Comparison of ENCODE assay signal across 20 cellular contexts in genomic region chr16:31484491-31485171, GRCh38. TPM values are rescaled to one million over a fixed set of nuclear protein-coding genes. Genes with fewer than 3 reads are reported as not detected.
A peak's percentile ranks its signal among the peaks of the same experiment; 100 is the strongest.
DNase-seq lines count a peak whose midpoint lies in the region; ATAC-seq and TF ChIP-seq lines count a peak whose summit lies in the region.
"Had no signal": no experiment of that assay in that cellular context is flagged by ENCODE, and none has a peak within 500 bp of the region (broad histone marks: within the 10 kb centered on the region; RNA-seq: fewer than 3 reads in every experiment).

No MANE protein-coding gene starts in this region.

- peaks cover 11% of the 10 kb centered on the region for H3K4me1 Mint-ChIP-seq in endodermal cell
- H3K4me1 Mint-ChIP-seq in T-helper 2 cell treated with Interferon-gamma antibody and Interleukin-4, amounts not matched to agents 5 μg/mL and 100 μg/mL, for 36 hours (ENCODE audit: low read depth): peaks cover 2% of the 10 kb centered on the region

- H3K4me2 ChIP-seq in mesenchymal stem cell (ENCODE audit: low read length, poor library complexity, severe bottlenecking): peak overlapping the region; percentile 26
- H3K4me2 ChIP-seq: BLaER1 had no signal

- H3K4me3 ChIP-seq in HUES6 (ENCODE audit: low read depth, low read length) (peak overlapping the region; percentile 8; the same call in 1 of the 2 replicates), endodermal cell (ENCODE audit: low read length) (no peak overlapping the region), mesenchymal stem cell (ENCODE audit: insufficient read depth in 1 of 2, low read depth in 1 of 2, low read length in 2 of 2) (no peak overlapping the region), upper lobe of left lung (no peak overlapping the region), ascending aorta (no peak overlapping the region)
- H3K4me3 ChIP-seq: BLaER1, esophagus squamous epithelium, HAP-1, heart right ventricle, left ventricle myocardium inferior, testis had no signal

- no peaks in the 10 kb centered on the region for H3K9me3 ChIP-seq in HUES6 (ENCODE audit: control insufficient read depth, insufficient read depth, low read depth, low read length)
- H3K9me3 ChIP-seq in endodermal cell (ENCODE audit: control insufficient read depth, low read length): no peaks in the 10 kb centered on the region
- H3K9me3 ChIP-seq in mesenchymal stem cell (ENCODE audit: control insufficient read depth, low read length): no peaks in the 10 kb centered on the region
- H3K9me3 ChIP-seq in upper lobe of left lung: no peaks in the 10 kb centered on the region
- no peaks in the 10 kb centered on the region for H3K9me3 ChIP-seq in ascending aorta
- H3K9me3 ChIP-seq: BLaER1, esophagus squamous epithelium, HAP-1, heart right ventricle, left ventricle myocardium inferior, testis had no signal

- H3K23ac ChIP-seq in mesenchymal stem cell (ENCODE audit: low read length in 2 of 2): no peak overlapping the region

- H3K4ac ChIP-seq in mesenchymal stem cell (ENCODE audit: low read depth in 1 of 2, low read length in 2 of 2): no peak overlapping the region

- H3K27ac ChIP-seq in HUES6 (ENCODE audit: low read depth, low read length) (no peak overlapping the region), endodermal cell (ENCODE audit: low read depth, low read length) (no peak overlapping the region), mesenchymal stem cell (ENCODE audit: low read length, poor library complexity, severe bottlenecking) (peak overlapping the region; percentile 10), upper lobe of left lung (peak overlapping the region; percentile 40 to 70 (median 54)), ascending aorta (no peak overlapping the region)
- H3K27ac ChIP-seq: BLaER1, esophagus squamous epithelium, heart right ventricle, left ventricle myocardium inferior, testis had no signal

- H3K27me3 ChIP-seq in HUES6 (ENCODE audit: control insufficient read depth, insufficient read depth, low read length) (peaks cover 91% of the 10 kb centered on the region), endodermal cell (ENCODE audit: control insufficient read depth, insufficient read depth, low read length, poor library complexity, severe bottlenecking) (peaks cover 55% of the 10 kb centered on the region), mesenchymal stem cell (ENCODE audit: control insufficient read depth in 1 of 2, insufficient read depth in 1 of 2, low read length in 2 of 2) (peaks cover 0 to 72% of the 10 kb centered on the region in 2 experiments), upper lobe of left lung (peaks cover 0 to 3% (median 0%) of the 10 kb centered on the region in 4 donors), ascending aorta (no peaks in the 10 kb centered on the region)
- H3K27me3 ChIP-seq: testis had no signal

- TF ChIP-seq CTCF in endodermal cell (conservative IDR thresholded peaks at IDR 0.05): no peak
- no peak for TF ChIP-seq CTCF in upper lobe of left lung (IDR thresholded peaks at IDR 0.05)
- TF ChIP-seq CTCF in ascending aorta (IDR thresholded peaks at IDR 0.05): no peak

- no peak overlapping the region for H2BK120ac ChIP-seq in mesenchymal stem cell (ENCODE audit: low read depth, low read length)

- 45 to 53% methylated on average over 4 to 14 of the region's 14 CpGs for WGBS in endodermal cell (ENCODE audit: insufficient coverage in 1 of 2, insufficient read length in 1 of 2), 2 experiments
- WGBS in mesenchymal stem cell: 41% methylated on average over 12 of the region's 14 CpGs
- WGBS in upper lobe of left lung, 2 donors: 43 to 45% methylated on average over 5 to 14 of the region's 14 CpGs

- H3K27me3 Mint-ChIP-seq in endodermal cell (ENCODE audit: insufficient read depth): peaks cover 91% of the 10 kb centered on the region
- peaks cover 26% of the 10 kb centered on the region for H3K27me3 Mint-ChIP-seq in T-helper 2 cell treated with Interferon-gamma antibody and Interleukin-4, amounts not matched to agents 5 μg/mL and 100 μg/mL, for 36 hours (ENCODE audit: low read depth)
- H3K27me3 Mint-ChIP-seq: T-helper 17 cell had no signal

- no peak overlapping the region for H3K27ac Mint-ChIP-seq in endodermal cell
- H3K27ac Mint-ChIP-seq in T-helper 2 cell treated with Interferon-gamma antibody and Interleukin-4, amounts not matched to agents 5 μg/mL and 100 μg/mL, for 36 hours: no peak overlapping the region
- H3K27ac Mint-ChIP-seq: IgD-negative memory B cell; naive thymus-derived CD4-positive, alpha-beta T cell; T-helper 17 cell had no signal

- peaks cover 3% of the 10 kb centered on the region for H3K36me3 Mint-ChIP-seq in endodermal cell (ENCODE audit: low read depth)
- H3K36me3 Mint-ChIP-seq in T-helper 2 cell treated with Interferon-gamma antibody and Interleukin-4, amounts not matched to agents 5 μg/mL and 100 μg/mL, for 36 hours (ENCODE audit: low read depth): peaks cover 2% of the 10 kb centered on the region

- H2BK5ac ChIP-seq in mesenchymal stem cell (ENCODE audit: low read depth, low read length, poor library complexity, severe bottlenecking): no peak overlapping the region

- H3K9ac ChIP-seq in HUES6 (ENCODE audit: low read length) (no peak overlapping the region), endodermal cell (ENCODE audit: extremely low read depth, low read length, poor library complexity, severe bottlenecking) (no peak overlapping the region), mesenchymal stem cell (ENCODE audit: low read length) (no peak overlapping the region)
- H3K9ac ChIP-seq: BLaER1 had no signal

- no peaks in the 10 kb centered on the region for H3K9me3 Mint-ChIP-seq in endodermal cell
- H3K9me3 Mint-ChIP-seq in T-helper 2 cell treated with Interferon-gamma antibody and Interleukin-4, amounts not matched to agents 5 μg/mL and 100 μg/mL, for 36 hours: no peaks in the 10 kb centered on the region
- H3K9me3 Mint-ChIP-seq: naive thymus-derived CD4-positive, alpha-beta T cell had no signal

- ATAC-seq in upper lobe of left lung (ENCODE audit: low FRiP score in 2 of 2) (peak; percentile 42 to 91), HG03097 (IDR thresholded peaks at IDR 0.05; ENCODE audit: low FRiP score, unreplicated experiment) (no peak)
- ATAC-seq: heart right ventricle; naive thymus-derived CD4-positive, alpha-beta T cell; T-helper 17 cell had no signal

- peak overlapping the region in 1 of 2 experiments; percentile 28 for H3K18ac ChIP-seq in mesenchymal stem cell (ENCODE audit: low read depth in 1 of 2, low read length in 2 of 2)

- no peak for TF ChIP-seq EP300 in upper lobe of left lung (IDR thresholded peaks at IDR 0.05)

- H3K4me1 ChIP-seq in HUES6 (ENCODE audit: control insufficient read depth, insufficient read depth, low read length) (peaks cover 13% of the 10 kb centered on the region), endodermal cell (ENCODE audit: control insufficient read depth, insufficient read depth, low read length) (no peaks in the 10 kb centered on the region), mesenchymal stem cell (ENCODE audit: control insufficient read depth, insufficient read depth, low read depth, low read length) (peaks cover 46% of the 10 kb centered on the region), upper lobe of left lung (peaks cover 18 to 42% (median 31%) of the 10 kb centered on the region in 4 donors), ascending aorta (peaks cover 10 to 15% of the 10 kb centered on the region in 2 donors)
- H3K4me1 ChIP-seq: HAP-1 had no signal

- H2BK12ac ChIP-seq in mesenchymal stem cell (ENCODE audit: low read length in 2 of 2): no peak overlapping the region

- H3K36me3 ChIP-seq in HUES6 (ENCODE audit: control insufficient read depth, insufficient read depth, low read length): peaks cover 2% of the 10 kb centered on the region; the same call in 1 of the 2 replicates
- H3K36me3 ChIP-seq in endodermal cell (ENCODE audit: control insufficient read depth, insufficient read depth, low read length): no peaks in the 10 kb centered on the region
- peaks cover 0 to 12% of the 10 kb centered on the region in 2 experiments for H3K36me3 ChIP-seq in mesenchymal stem cell (ENCODE audit: control insufficient read depth in 1 of 2, insufficient read depth in 2 of 2, low read depth in 1 of 2, low read length in 2 of 2)
- no peaks in the 10 kb centered on the region for H3K36me3 ChIP-seq in upper lobe of left lung
- H3K36me3 ChIP-seq in ascending aorta: no peaks in the 10 kb centered on the region
- H3K36me3 ChIP-seq: esophagus squamous epithelium, HAP-1, left ventricle myocardium inferior had no signal

- peak; percentile 79 for DNase-seq in endodermal cell
- DNase-seq in mesenchymal stem cell: no peak
- DNase-seq in upper lobe of left lung: peak; percentile 86 to 93
- DNase-seq in T-helper 2 cell treated with Interferon-gamma antibody and Interleukin-4, amounts not matched to agents 5 μg/mL and 100 μg/mL, for 36 hours (ENCODE audit: low spot score): no peak
- no peak for DNase-seq in ascending aorta (ENCODE audit: low spot score in 2 of 2)
- DNase-seq: activated CD4-positive, alpha-beta T cell treated with anti-CD3 and anti-CD28 coated beads for 1 hour; activated naive CD4-positive, alpha-beta T cell; cortex of kidney; DND-41; esophagus squamous epithelium; heart right ventricle; left ventricle myocardium inferior; naive thymus-derived CD4-positive, alpha-beta T cell; T-helper 17 cell; testis had no signal

- TF ChIP-seq POLR2A in upper lobe of left lung (IDR thresholded peaks at IDR 0.05): peak in 1 of 4 donors; percentile 49

- no peak overlapping the region for H2BK15ac ChIP-seq in mesenchymal stem cell (ENCODE audit: low read depth, poor library complexity, severe bottlenecking)

- no peak overlapping the region for H3K4me3 Mint-ChIP-seq in endodermal cell
- H3K4me3 Mint-ChIP-seq in T-helper 2 cell treated with Interferon-gamma antibody and Interleukin-4, amounts not matched to agents 5 μg/mL and 100 μg/mL, for 36 hours: no peak overlapping the region
- H3K4me3 Mint-ChIP-seq: T-helper 17 cell had no signal

- H4K91ac ChIP-seq in mesenchymal stem cell (ENCODE audit: low read length): no peak overlapping the region

- no peak overlapping the region for H2AFZ ChIP-seq in mesenchymal stem cell (ENCODE audit: low read depth, low read length)

- H2AK5ac ChIP-seq in mesenchymal stem cell (ENCODE audit: low read length, severe bottlenecking): peak overlapping the region; percentile 59

- H4K8ac ChIP-seq in mesenchymal stem cell (ENCODE audit: low read length): peak overlapping the region; percentile 7

- intact Hi-C loops in ascending aorta (cut with DNase I): no loop called here

- H3K79me1 ChIP-seq in mesenchymal stem cell (replicated peaks; ENCODE audit: low read length, poor library complexity, severe bottlenecking): no peaks in the 10 kb centered on the region

- peak overlapping the region in 1 of 2 experiments; percentile 18 for H3K14ac ChIP-seq in mesenchymal stem cell (ENCODE audit: low read length in 2 of 2)

RNA-seq across cellular contexts. Expression of gene SLC5A2, which starts 1.7 kb away (rescaled TPM):
- total RNA-seq in endodermal cell (under 1 TPM; 0.22 to 0.24 TPM), upper lobe of left lung (1 to 10 TPM in 4 of 6 donors, under 1 TPM in 2; 0.84 to 3.3 (median 1.2) TPM), ascending aorta (0.53 TPM)
- 0.28 TPM for polyA plus RNA-seq in endodermal cell (2013, experiment 1 of 2)
- polyA plus RNA-seq in endodermal cell (2013, experiment 2 of 2): 0.17 TPM
- polyA plus RNA-seq in mesenchymal stem cell (2013, experiment 1 of 2): not detected
- polyA plus RNA-seq in mesenchymal stem cell (2013, experiment 2 of 2): not detected
- total RNA-seq: esophagus squamous epithelium, heart right ventricle, left ventricle myocardium inferior had no signal

RNA-seq across cellular contexts. Expression of gene TGFB1I1, which starts 12.7 kb away (rescaled TPM):
- total RNA-seq in endodermal cell (1 to 10 TPM; 7.5 to 10.0 TPM), upper lobe of left lung (10 to 100 TPM; 21.0 to 62.8 (median 27.8) TPM), ascending aorta (325 TPM)
- polyA plus RNA-seq in endodermal cell (2013, experiment 1 of 2): 24.3 TPM
- 20.8 TPM for polyA plus RNA-seq in endodermal cell (2013, experiment 2 of 2)
- polyA plus RNA-seq in mesenchymal stem cell (2013, experiment 1 of 2): 125 TPM
- polyA plus RNA-seq in mesenchymal stem cell (2013, experiment 2 of 2): 118 TPM

RNA-seq across cellular contexts. Expression of gene RUSF1, which starts 23.6 kb away (rescaled TPM):
- total RNA-seq in endodermal cell: 10 to 100 TPM; 45.4 to 50.8 TPM
- 60.5 TPM for polyA plus RNA-seq in endodermal cell (2013, experiment 1 of 2)
- 48.5 TPM for polyA plus RNA-seq in endodermal cell (2013, experiment 2 of 2)
- 41.3 TPM for polyA plus RNA-seq in mesenchymal stem cell (2013, experiment 1 of 2)
- polyA plus RNA-seq in mesenchymal stem cell (2013, experiment 2 of 2): 40.4 TPM
- total RNA-seq in upper lobe of left lung: 100 to 1,000 TPM in 1 of 6 donors, 10 to 100 TPM in 5; 46.8 to 132 (median 80.6) TPM
- 80.9 TPM for total RNA-seq in ascending aorta

RNA-seq across cellular contexts. Expression of gene ARMC5, which starts 25.3 kb away (rescaled TPM):
- total RNA-seq in endodermal cell (10 to 100 TPM in 1 of 2 donors, 1 to 10 TPM in 1; 9.4 to 12.1 TPM), upper lobe of left lung (10 to 100 TPM in 5 of 6 donors, 1 to 10 TPM in 1; 6.6 to 18.9 (median 16.2) TPM), ascending aorta (10.0 TPM)
- 8.5 TPM for polyA plus RNA-seq in endodermal cell (2013, experiment 1 of 2)
- 8.5 TPM for polyA plus RNA-seq in endodermal cell (2013, experiment 2 of 2)
- polyA plus RNA-seq in mesenchymal stem cell (2013, experiment 1 of 2): 5.3 TPM
- polyA plus RNA-seq in mesenchymal stem cell (2013, experiment 2 of 2): 5.0 TPM

RNA-seq across cellular contexts. Expression of gene ZNF843, which starts 42.0 kb away (rescaled TPM):
- total RNA-seq in endodermal cell (1 to 10 TPM in 1 of 2 donors, under 1 TPM in 1; 0.31 to 1.5 TPM), upper lobe of left lung (1 to 10 TPM in 1 of 6 donors, under 1 TPM in 4, not detected in 1; 0.30 to 1.0 (median 0.77) TPM), ascending aorta (11.7 TPM)
- 1.00 TPM for polyA plus RNA-seq in endodermal cell (2013, experiment 1 of 2)
- polyA plus RNA-seq in endodermal cell (2013, experiment 2 of 2): 0.79 TPM
- polyA plus RNA-seq in mesenchymal stem cell (2013, experiment 1 of 2): 0.36 TPM
- polyA plus RNA-seq in mesenchymal stem cell (2013, experiment 2 of 2): 0.34 TPM
- polyA plus RNA-seq: IgD-negative memory B cell had no signal

Comparison
In these comparisons a context has a peak if more than half of its experiments do, and no peak if none do; other contexts are left out.
1. H3K27ac ChIP-seq: peak in mesenchymal stem cell (single experiment) and upper lobe of left lung (4 of 4); none in HUES6 (single experiment), endodermal cell (single experiment) and ascending aorta (0 of 2).
2. DNase-seq: peak in endodermal cell (single experiment) and upper lobe of left lung (2 of 2); none in mesenchymal stem cell (single experiment), T-helper 2 cell treated with Interferon-gamma antibody and Interleukin-4, amounts not matched to agents 5 μg/mL and 100 μg/mL, for 36 hours (single experiment) and ascending aorta (0 of 2).